Comparison of ENCODE assay signal across 33 cellular contexts in the genomic region with DNA sequence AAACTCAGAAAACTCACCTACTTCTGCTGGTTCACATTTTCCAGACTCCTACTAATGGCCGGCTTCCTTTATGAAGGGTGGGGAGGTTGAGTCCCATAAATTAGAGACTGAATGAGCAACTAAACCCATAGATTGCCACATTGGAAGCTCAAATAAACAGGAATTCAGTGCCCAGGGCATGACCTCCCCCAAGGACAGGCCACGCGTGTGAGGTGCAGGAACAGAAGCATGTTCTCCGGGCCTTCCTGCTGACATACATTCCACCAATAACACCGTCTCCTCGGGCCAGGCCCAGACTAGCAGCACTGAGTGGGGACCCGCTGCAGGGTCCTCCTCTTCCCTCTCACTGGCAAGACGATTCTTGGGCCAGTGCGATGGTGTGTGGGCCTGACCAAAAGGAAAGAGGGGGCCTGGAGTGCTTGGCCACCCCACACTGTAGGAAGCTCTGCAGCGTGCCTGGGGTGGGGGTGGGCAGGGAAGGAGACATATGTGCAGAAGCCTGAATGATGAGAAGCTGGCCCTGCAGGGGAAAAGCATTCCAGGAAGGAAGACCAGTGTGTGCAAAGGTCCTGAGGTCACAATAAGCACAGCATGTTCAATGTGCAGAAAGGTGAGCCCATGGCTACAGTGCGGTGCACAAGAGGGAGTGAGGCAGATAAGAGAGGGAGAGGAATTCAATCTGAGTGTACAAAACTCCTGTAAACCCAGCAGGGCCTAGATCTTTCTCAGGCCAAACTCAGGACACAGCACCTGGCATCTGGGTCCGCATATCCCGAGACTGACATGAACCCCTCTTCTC. TPM values are rescaled to one million over a fixed set of nuclear protein-coding genes. Genes with fewer than 3 reads are reported as not detected.
"Had no signal": no experiment of that assay in that cellular context is flagged by ENCODE, and none has a peak within 500 bp of the region (broad histone marks: within the 10 kb centered on the region; RNA-seq: fewer than 3 reads in every experiment).

No MANE protein-coding gene starts in this region.

- H3K4me3 Mint-ChIP-seq: activated CD4-positive, alpha-beta memory T cell treated with anti-CD3 and anti-CD28 coated beads for 36 hours; activated CD4-positive, alpha-beta T cell treated with anti-CD3 and anti-CD28 coated beads for 36 hours; activated CD4-positive, alpha-beta T cell treated with anti-CD3 and anti-CD28 coated beads, Interleukin-2, amount 10 ng/mL, durations not matched to agents 24 days and 14 days; activated CD8-positive, alpha-beta memory T cell treated with anti-CD3 and anti-CD28 coated beads, Interleukin-2, amount 10 ng/mL, durations not matched to agents 7 days and 5 days; activated CD8-positive, alpha-beta T cell treated with anti-CD3 and anti-CD28 coated beads, Interleukin-2, amount 10 ng/mL, durations not matched to agents 7 days and 5 days; activated naive CD4-positive, alpha-beta T cell treated with anti-CD3 and anti-CD28 coated beads, Interleukin-2, amount 10 ng/mL, durations not matched to agents 7 days and 5 days; activated naive CD8-positive, alpha-beta T cell treated with anti-CD3 and anti-CD28 coated beads, Interleukin-2, amount 10 ng/mL, durations not matched to agents 7 days and 5 days; activated T-cell treated with anti-CD3 and anti-CD28 coated beads, Interleukin-2, amount 50 U/mL, for 72 hours; dendritic cell treated with granulocyte-macrophage colony-stimulating factor and Interleukin-4, amounts not matched to agents 40 ng/mL and 50 ng/mL, for 4 days had no signal

- DNase-seq: activated CD4-positive, alpha-beta memory T cell treated with anti-CD3 and anti-CD28 coated beads for 36 hours; activated CD4-positive, alpha-beta T cell treated with anti-CD3 and anti-CD28 coated beads for 36 hours; activated CD4-positive, alpha-beta T cell treated with anti-CD3 and anti-CD28 coated beads, Interleukin-2, amount 10 ng/mL, durations not matched to agents 24 days and 14 days; activated CD4-positive, CD25-positive, alpha-beta regulatory T cell; activated CD4-positive, CD25-positive, alpha-beta regulatory T cell treated with anti-CD3 and anti-CD28 coated beads, Interleukin-2, amount 50 U/mL, for 72 hours; activated CD8-positive, alpha-beta memory T cell treated with anti-CD3 and anti-CD28 coated beads, Interleukin-2, amount 10 ng/mL, durations not matched to agents 7 days and 5 days; activated CD8-positive, alpha-beta memory T cell treated with anti-CD3 and anti-CD28 coated beads, Interleukin-2, amount 50 U/mL, for 4 hours; activated CD8-positive, alpha-beta T cell treated with anti-CD3 and anti-CD28 coated beads, Interleukin-2, amount 10 ng/mL, durations not matched to agents 7 days and 5 days; activated gamma-delta T cell; activated naive CD4-positive, alpha-beta T cell; activated naive CD4-positive, alpha-beta T cell treated with anti-CD3 and anti-CD28 coated beads, Interleukin-2, amount 10 ng/mL, durations not matched to agents 7 days and 5 days; activated naive CD8-positive, alpha-beta T cell treated with anti-CD3 and anti-CD28 coated beads, Interleukin-2, amount 10 ng/mL, durations not matched to agents 7 days and 5 days; activated T-cell treated with anti-CD3 and anti-CD28 coated beads, Interleukin-2, amount 50 U/mL, for 1 hour; activated T-cell treated with anti-CD3 and anti-CD28 coated beads, Interleukin-2, amount 50 U/mL, for 72 hours; amniotic stem cell; anterior cingulate cortex; brain microvascular endothelial cell; cerebellar nuclear complex; dorsolateral prefrontal cortex; effector memory CD4-positive, alpha-beta T cell; erythroblast; foreskin keratinocyte; gastrocnemius medialis; glutamatergic neuron; heart left ventricle; T-helper 2 cell had no signal

- ATAC-seq: activated CD4-positive, alpha-beta T cell treated with anti-CD3 and anti-CD28 coated beads for 36 hours; activated CD8-positive, alpha-beta memory T cell treated with anti-CD3 and anti-CD28 coated beads, Interleukin-2, amount 10 ng/mL, durations not matched to agents 7 days and 5 days; activated CD8-positive, alpha-beta T cell treated with anti-CD3 and anti-CD28 coated beads, Interleukin-2, amount 10 ng/mL, durations not matched to agents 7 days and 5 days; activated naive CD4-positive, alpha-beta T cell treated with anti-CD3 and anti-CD28 coated beads, Interleukin-2, amount 50 U/mL, for 72 hours; activated T-cell treated with anti-CD3 and anti-CD28 coated beads, Interleukin-2, amount 50 U/mL, for 72 hours; foreskin keratinocyte; gastrocnemius medialis; heart left ventricle had no signal

- H3K27me3 Mint-ChIP-seq: activated CD4-positive, alpha-beta T cell treated with anti-CD3 and anti-CD28 coated beads for 36 hours; activated CD8-positive, alpha-beta memory T cell treated with anti-CD3 and anti-CD28 coated beads, Interleukin-2, amount 10 ng/mL, durations not matched to agents 7 days and 5 days had no signal

- FAIRE-seq: astrocyte, bronchial epithelial cell had no signal

- H3K36me3 ChIP-seq: esophagus muscularis mucosa, gastrocnemius medialis, heart left ventricle had no signal

- H3K27ac Mint-ChIP-seq: activated CD4-positive, alpha-beta memory T cell treated with anti-CD3 and anti-CD28 coated beads for 36 hours; activated CD4-positive, alpha-beta T cell treated with anti-CD3 and anti-CD28 coated beads for 36 hours; activated CD4-positive, alpha-beta T cell treated with anti-CD3 and anti-CD28 coated beads, Interleukin-2, amount 10 ng/mL, durations not matched to agents 24 days and 14 days; activated CD8-positive, alpha-beta memory T cell treated with anti-CD3 and anti-CD28 coated beads, Interleukin-2, amount 10 ng/mL, durations not matched to agents 7 days and 5 days; activated CD8-positive, alpha-beta T cell treated with anti-CD3 and anti-CD28 coated beads, Interleukin-2, amount 10 ng/mL, durations not matched to agents 7 days and 5 days; activated naive CD4-positive, alpha-beta T cell treated with anti-CD3 and anti-CD28 coated beads, Interleukin-2, amount 10 ng/mL, durations not matched to agents 7 days and 5 days; activated naive CD4-positive, alpha-beta T cell treated with anti-CD3 and anti-CD28 coated beads, Interleukin-2, amount 50 U/mL, for 72 hours; activated naive CD8-positive, alpha-beta T cell treated with anti-CD3 and anti-CD28 coated beads, Interleukin-2, amount 10 ng/mL, durations not matched to agents 7 days and 5 days; activated T-cell treated with anti-CD3 and anti-CD28 coated beads, Interleukin-2, amount 50 U/mL, for 72 hours; dendritic cell treated with granulocyte-macrophage colony-stimulating factor and Interleukin-4, amounts not matched to agents 40 ng/mL and 50 ng/mL, for 4 days had no signal

- H3K27ac ChIP-seq: brain microvascular endothelial cell, coronary artery, dorsolateral prefrontal cortex, esophagus muscularis mucosa, foreskin keratinocyte, gastrocnemius medialis, heart left ventricle had no signal

- H3K4me3 ChIP-seq: coronary artery, dorsolateral prefrontal cortex, esophagus muscularis mucosa, gastrocnemius medialis, heart left ventricle had no signal

- H3K27me3 ChIP-seq: brain microvascular endothelial cell had no signal

- H3K9me3 Mint-ChIP-seq: activated CD4-positive, alpha-beta memory T cell treated with anti-CD3 and anti-CD28 coated beads for 36 hours; activated CD4-positive, alpha-beta T cell treated with anti-CD3 and anti-CD28 coated beads, Interleukin-2, amount 10 ng/mL, durations not matched to agents 24 days and 14 days; activated naive CD4-positive, alpha-beta T cell treated with anti-CD3 and anti-CD28 coated beads, Interleukin-2, amount 10 ng/mL, durations not matched to agents 7 days and 5 days; activated naive CD4-positive, alpha-beta T cell treated with anti-CD3 and anti-CD28 coated beads, Interleukin-2, amount 50 U/mL, for 72 hours; activated naive CD8-positive, alpha-beta T cell treated with anti-CD3 and anti-CD28 coated beads, Interleukin-2, amount 10 ng/mL, durations not matched to agents 7 days and 5 days; activated T-cell treated with anti-CD3 and anti-CD28 coated beads, Interleukin-2, amount 50 U/mL, for 72 hours; dendritic cell treated with granulocyte-macrophage colony-stimulating factor and Interleukin-4, amounts not matched to agents 40 ng/mL and 50 ng/mL, for 4 days had no signal

- H3K4me1 ChIP-seq: foreskin keratinocyte, gastrocnemius medialis had no signal

- H3K9me3 ChIP-seq: esophagus muscularis mucosa, gastrocnemius medialis, heart left ventricle had no signal

- H3K36me3 Mint-ChIP-seq: activated CD4-positive, alpha-beta memory T cell treated with anti-CD3 and anti-CD28 coated beads for 36 hours; activated CD8-positive, alpha-beta memory T cell treated with anti-CD3 and anti-CD28 coated beads, Interleukin-2, amount 10 ng/mL, durations not matched to agents 7 days and 5 days; activated naive CD4-positive, alpha-beta T cell treated with anti-CD3 and anti-CD28 coated beads, Interleukin-2, amount 10 ng/mL, durations not matched to agents 7 days and 5 days; activated naive CD4-positive, alpha-beta T cell treated with anti-CD3 and anti-CD28 coated beads, Interleukin-2, amount 50 U/mL, for 72 hours; activated naive CD8-positive, alpha-beta T cell treated with anti-CD3 and anti-CD28 coated beads, Interleukin-2, amount 10 ng/mL, durations not matched to agents 7 days and 5 days had no signal

RNA-seq across cellular contexts. Expression of gene PTGES, which starts 12.0 kb away (rescaled TPM):
- total RNA-seq: activated CD4-positive, alpha-beta memory T cell treated with anti-CD3 and anti-CD28 coated beads for 36 hours; activated CD8-positive, alpha-beta memory T cell treated with anti-CD3 and anti-CD28 coated beads for 36 hours; activated CD8-positive, alpha-beta memory T cell treated with anti-CD3 and anti-CD28 coated beads, Interleukin-2, amount 10 ng/mL, durations not matched to agents 7 days and 5 days; activated CD8-positive, alpha-beta T cell treated with anti-CD3 and anti-CD28 coated beads, Interleukin-2, amount 10 ng/mL, durations not matched to agents 7 days and 5 days; activated naive CD8-positive, alpha-beta T cell treated with anti-CD3 and anti-CD28 coated beads, Interleukin-2, amount 10 ng/mL, durations not matched to agents 7 days and 5 days had no signal
